ENCODE assay signal across 11 cellular contexts in the genomic region with DNA sequence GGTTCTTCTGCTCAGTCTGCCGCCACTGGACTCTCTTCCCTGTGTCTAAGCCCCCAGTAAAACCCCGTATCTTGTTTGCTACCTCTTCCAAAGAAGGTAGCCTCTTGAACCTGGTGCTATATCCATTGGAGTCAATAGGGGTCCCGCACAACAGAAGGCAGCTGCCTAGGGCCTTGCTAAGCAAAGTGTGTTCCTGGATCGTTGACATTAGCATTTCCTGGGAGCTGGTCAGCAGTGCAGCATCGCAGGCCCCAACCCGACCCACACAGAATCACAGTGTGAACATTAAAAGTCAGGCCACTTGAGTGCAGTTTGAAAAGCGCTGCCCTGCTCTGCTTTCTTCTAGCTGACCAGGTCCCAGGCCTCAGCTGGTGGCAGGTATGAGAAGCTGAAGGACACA. TPM values are rescaled to one million over a fixed set of nuclear protein-coding genes. Genes with fewer than 3 reads are reported as not detected.
DNase-seq lines count a peak whose midpoint lies in the region; ATAC-seq and TF ChIP-seq lines count a peak whose summit lies in the region.
"Had no signal": no experiment of that assay in that cellular context is flagged by ENCODE, and none has a peak within 500 bp of the region (broad histone marks: within the 10 kb centered on the region; RNA-seq: fewer than 3 reads in every experiment).

No MANE protein-coding gene starts in this region.

- peak overlapping the region; percentile 92 to 100 (median 98) for H3K4me2 ChIP-seq in BLaER1 treated with 17β-estradiol and CSF1 and Interleukin-3, amounts not matched to agents 10 nM and 100 nM
- H3K4me2 ChIP-seq in OCI-LY1 (ENCODE audit: low read length) = peak overlapping the region; percentile 2; the same call in 1 of the 2 replicates

- H3K4me3 ChIP-seq in BLaER1 treated with 17β-estradiol and CSF1 and Interleukin-3, amounts not matched to agents 10 nM and 100 nM = peak overlapping the region in 9 of 10 experiments; percentile 77 to 93 (median 86); a peak in 10 of 20 replicates
- H3K4me3 ChIP-seq in CD8-positive, alpha-beta memory T cell (ENCODE audit: low read length) = no peak overlapping the region
- H3K4me3 ChIP-seq in OCI-LY1 (ENCODE audit: low read depth, low read length, poor library complexity, severe bottlenecking) = no peak overlapping the region
- H3K4me3 ChIP-seq: right atrium auricular region, tibial artery had no signal

- TF ChIP-seq POLR2A in GM18505 (IDR thresholded peaks at IDR 0.05; ENCODE audit: borderline replicate concordance, extremely low read depth, insufficient read depth, insufficient read length) = no peak

- no peaks in the 10 kb centered on the region for H3F3A ChIP-seq in OCI-LY1 (ENCODE audit: insufficient read depth, low read length)

- CTCF ChIA-PET in CD8-positive, alpha-beta memory T cell (lab: Charles Lee) = interaction anchor here (1.1 to 13.3 kb wide), 4 partner anchors 13 to 35 kb away, joined by 3 to 130 read pairs (median 4); no protein-coding TSS in a partner anchor

- TF ChIP-seq CTCF in OCI-LY1 (IDR thresholded peaks at IDR 0.05; ENCODE audit: low read length) = no peak
- TF ChIP-seq CTCF in endothelial cell (IDR thresholded peaks at IDR 0.05; ENCODE audit: unreplicated experiment) = no peak

- H3K9me3 Mint-ChIP-seq in CD8-positive, alpha-beta memory T cell = no peaks in the 10 kb centered on the region
- H3K9me3 Mint-ChIP-seq in endothelial cell (ENCODE audit: unreplicated experiment) = no peaks in the 10 kb centered on the region

- H3K36me3 ChIP-seq in BLaER1 treated with 17β-estradiol and CSF1 and Interleukin-3, amounts not matched to agents 10 nM and 100 nM = peaks cover 0 to 5% (median 0%) of the 10 kb centered on the region in 11 experiments; a peak in 3 of 22 replicates
- no peaks in the 10 kb centered on the region for H3K36me3 ChIP-seq in CD8-positive, alpha-beta memory T cell (ENCODE audit: insufficient read depth, low read length)
- H3K36me3 ChIP-seq in OCI-LY1 (ENCODE audit: insufficient read depth, low read length) = no peaks in the 10 kb centered on the region; the same call in 1 of the 2 replicates
- H3K36me3 ChIP-seq: right atrium auricular region, tibial artery had no signal

- H3K27me3 Mint-ChIP-seq in CD8-positive, alpha-beta memory T cell = peaks cover 0 to 1% of the 10 kb centered on the region in 2 donors
- peaks cover 15% of the 10 kb centered on the region for H3K27me3 Mint-ChIP-seq in endothelial cell (ENCODE audit: unreplicated experiment)

- peak in 1 of 5 donors; percentile 35 for DNase-seq in CD8-positive, alpha-beta memory T cell
- DNase-seq in endothelial cell (ENCODE audit: low spot score) = no peak
- no peak for DNase-seq in stimulated activated CD4-positive, alpha-beta T cell treated with anti-CD3 and anti-CD28 coated beads, Interleukin-4, amount 100 ng/mL, for 1 hour
- DNase-seq: activated effector memory CD4-positive, alpha-beta T cell treated with Interleukin-2 at 50 U/mL for 16 hours; Kasumi-1; tibial artery had no signal

- H3K27ac Mint-ChIP-seq in CD8-positive, alpha-beta memory T cell = peak overlapping the region; percentile 64 to 100 (median 92)
- H3K27ac Mint-ChIP-seq in endothelial cell (ENCODE audit: unreplicated experiment) = peak overlapping the region; percentile 36

- H3K9me2 ChIP-seq in OCI-LY1 (ENCODE audit: low read depth, low read length) = no peaks in the 10 kb centered on the region

- H3K9me3 ChIP-seq in BLaER1 treated with 17β-estradiol and CSF1 and Interleukin-3, amounts not matched to agents 10 nM and 100 nM (replicated peaks in 1 of 11) = no peaks in the 10 kb centered on the region
- no peaks in the 10 kb centered on the region for H3K9me3 ChIP-seq in CD8-positive, alpha-beta memory T cell (ENCODE audit: low read length)
- no peaks in the 10 kb centered on the region for H3K9me3 ChIP-seq in OCI-LY1 (ENCODE audit: low read length)
- H3K9me3 ChIP-seq: right atrium auricular region, tibial artery had no signal

- no peaks in the 10 kb centered on the region for H3K79me2 ChIP-seq in OCI-LY1 (ENCODE audit: insufficient read depth, low read length)

- H3K4me3 Mint-ChIP-seq in CD8-positive, alpha-beta memory T cell = peak overlapping the region in 6 of 7 donors; percentile 29 to 83 (median 72)
- peak overlapping the region; percentile 18 for H3K4me3 Mint-ChIP-seq in endothelial cell (ENCODE audit: unreplicated experiment)

- peaks cover 0 to 15% (median 0%) of the 10 kb centered on the region in 11 experiments; a peak in 3 of 22 replicates for H4K20me1 ChIP-seq in BLaER1 treated with 17β-estradiol and CSF1 and Interleukin-3, amounts not matched to agents 10 nM and 100 nM
- H4K20me1 ChIP-seq in OCI-LY1 (ENCODE audit: insufficient read depth, low read length) = no peaks in the 10 kb centered on the region

- no peak overlapping the region for H2AFZ ChIP-seq in OCI-LY1 (ENCODE audit: low read length)

- H3K36me3 Mint-ChIP-seq in CD8-positive, alpha-beta memory T cell = peaks cover 0 to 8% (median 0%) of the 10 kb centered on the region in 3 donors
- H3K36me3 Mint-ChIP-seq in endothelial cell (ENCODE audit: low read depth, unreplicated experiment) = peaks cover 4% of the 10 kb centered on the region

- no peak for ATAC-seq in GM18505 (IDR thresholded peaks at IDR 0.05; ENCODE audit: unreplicated experiment)
- ATAC-seq in GM19455 (IDR thresholded peaks at IDR 0.05; ENCODE audit: unreplicated experiment) = no peak

- H3K9ac ChIP-seq in BLaER1 treated with 17β-estradiol and CSF1 and Interleukin-3, amounts not matched to agents 10 nM and 100 nM = peak overlapping the region; percentile 40 to 95 (median 92); a peak in 17 of 22 replicates
- no peak overlapping the region; the same call in 1 of the 2 replicates for H3K9ac ChIP-seq in OCI-LY1 (ENCODE audit: low read length)

- H3K27ac ChIP-seq in BLaER1 treated with 17β-estradiol and CSF1 and Interleukin-3, amounts not matched to agents 10 nM and 100 nM = peak overlapping the region in 9 of 11 experiments; percentile 90 to 98 (median 95); a peak in 18 of 22 replicates
- H3K27ac ChIP-seq in CD8-positive, alpha-beta memory T cell (ENCODE audit: low read depth, low read length) = no peak overlapping the region
- peak overlapping the region; percentile 95 for H3K27ac ChIP-seq in OCI-LY1 (ENCODE audit: low read depth, low read length, poor library complexity, severe bottlenecking)
- H3K27ac ChIP-seq: right atrium auricular region, tibial artery had no signal

- POLR2A ChIA-PET in CD8-positive, alpha-beta memory T cell (lab: Charles Lee) = no interaction called here

- no peaks in the 10 kb centered on the region for H3K27me3 ChIP-seq in BLaER1 treated with 17β-estradiol and CSF1 and Interleukin-3, amounts not matched to agents 10 nM and 100 nM
- H3K27me3 ChIP-seq in CD8-positive, alpha-beta memory T cell (ENCODE audit: insufficient read depth, low read length, poor library complexity, severe bottlenecking) = no peaks in the 10 kb centered on the region
- peaks cover 3% of the 10 kb centered on the region; the same call in 1 of the 2 replicates for H3K27me3 ChIP-seq in OCI-LY1 (ENCODE audit: insufficient read depth, low read length)
- H3K27me3 ChIP-seq: right atrium auricular region, tibial artery had no signal

- H3K4me1 ChIP-seq in BLaER1 treated with 17β-estradiol and CSF1 and Interleukin-3, amounts not matched to agents 10 nM and 100 nM = peaks cover 82 to 85% (median 84%) of the 10 kb centered on the region in 10 experiments
- H3K4me1 ChIP-seq in CD8-positive, alpha-beta memory T cell (ENCODE audit: insufficient read depth, low read length) = peaks cover 83% of the 10 kb centered on the region
- peaks cover 86% of the 10 kb centered on the region for H3K4me1 ChIP-seq in OCI-LY1 (ENCODE audit: insufficient read depth, low read length, severe bottlenecking)

- H3K4me1 Mint-ChIP-seq in CD8-positive, alpha-beta memory T cell = peaks cover 71 to 86% (median 85%) of the 10 kb centered on the region in 3 donors
- H3K4me1 Mint-ChIP-seq in endothelial cell (ENCODE audit: unreplicated experiment) = peaks cover 52% of the 10 kb centered on the region

RNA-seq across cellular contexts. Expression of gene ADA, which starts 2.9 kb away (rescaled TPM):
- 10 to 100 TPM; 21.1 to 21.3 TPM for total RNA-seq in CD8-positive, alpha-beta memory T cell
- polyA plus RNA-seq in CD8-positive, alpha-beta memory T cell = 56.4 TPM
- 137 TPM for total RNA-seq in endothelial cell (ENCODE audit: unreplicated experiment)

Comparison
In these comparisons a context has a peak if more than half of its experiments do, and no peak if none do; other contexts are left out.
1. H3K4me3 ChIP-seq: peak in BLaER1 treated with 17β-estradiol and CSF1 and Interleukin-3, amounts not matched to agents 10 nM and 100 nM (9 of 10); none in CD8-positive, alpha-beta memory T cell (single experiment) and OCI-LY1 (single experiment).